In genomic region chr1:205675247-205675646, GRCh38 we compare ENCODE assay signal across 1 cellular context.
TF ChIP-seq lines count a peak whose summit lies in the region.

No MANE protein-coding gene starts in this region.

TF ChIP-seq in GM23338, 12 proteins besides CTCF, POLR2A, EP300 and RAD21 (continued from another document):
- TF ChIP-seq REST (IDR thresholded peaks at IDR 0.05; ENCODE audit: unreplicated experiment) (no peak), CREB1 (CRISPR knock-in tag; IDR thresholded peaks at IDR 0.05; ENCODE audit: low read depth) (no peak), ZNF114 (CRISPR knock-in tag; IDR thresholded peaks at IDR 0.05) (no peak), ZNF462 (CRISPR knock-in tag; IDR thresholded peaks at IDR 0.05) (no peak), JUNB (IDR thresholded peaks at IDR 0.05; ENCODE audit: unreplicated experiment) (no peak)
